10 cellular contexts compared by ENCODE assay signal in the genomic region with DNA sequence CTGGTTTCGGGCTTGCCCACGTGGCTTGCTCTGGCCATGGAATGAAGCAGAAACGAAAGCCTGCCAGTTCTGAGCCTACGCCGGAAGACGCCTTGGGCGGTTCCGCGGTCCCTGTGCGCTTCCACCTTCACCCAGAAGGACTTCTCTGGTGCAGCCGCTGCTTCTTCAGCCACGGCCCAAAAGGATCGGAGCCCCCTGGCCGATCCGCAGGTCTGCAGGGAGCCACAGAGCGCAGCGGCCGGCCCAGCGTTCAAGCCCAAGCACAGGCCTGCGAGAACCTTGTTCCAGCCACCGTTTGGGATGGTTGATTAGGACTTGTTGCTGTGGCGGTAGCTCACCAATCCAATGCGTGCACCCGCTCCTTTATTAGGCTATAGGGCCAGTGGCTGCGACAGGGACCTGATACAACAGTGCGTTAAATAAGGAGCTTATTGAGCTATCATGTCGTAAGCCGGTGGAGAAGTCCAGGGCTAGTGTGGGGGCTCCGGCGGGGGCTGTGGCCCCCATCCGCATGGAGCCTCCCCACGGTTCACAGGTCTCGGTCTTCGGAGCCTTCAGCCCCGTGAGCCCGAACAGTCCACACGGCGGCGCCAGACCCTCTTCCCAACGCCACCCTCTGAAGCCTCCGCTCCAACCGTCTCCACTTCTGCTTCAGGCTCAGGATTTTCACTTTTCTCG. TPM values are rescaled to one million over a fixed set of nuclear protein-coding genes. Genes with fewer than 3 reads are reported as not detected.
A peak's percentile ranks its signal among the peaks of the same experiment; 100 is the strongest.
DNase-seq lines count a peak whose midpoint lies in the region; ATAC-seq, FAIRE-seq and TF ChIP-seq lines count a peak whose summit lies in the region.
"Had no signal": no experiment of that assay in that cellular context is flagged by ENCODE, and none has a peak within 500 bp of the region (broad histone marks: within the 10 kb centered on the region; RNA-seq: fewer than 3 reads in every experiment).

No MANE protein-coding gene starts in this region.

- H3K27me3 Mint-ChIP-seq in GM23338 (ENCODE audit: insufficient read depth, low read depth, poor library complexity), result peaks cover 29% of the 10 kb centered on the region
- H3K27me3 Mint-ChIP-seq in natural killer cell treated with Interleukin-12 subunit alpha and Interleukin-12 subunit beta and Interleukin-15 and Interleukin-18, amount 100 ng/mL, for 72 hours, result no peaks in the 10 kb centered on the region

- H3K9me2 ChIP-seq in GM23338 (ENCODE audit: insufficient read depth), result no peaks in the 10 kb centered on the region

- DNase-seq in A549 (ENCODE audit: low read depth in 1 of 2, low spot score in 1 of 2) (peak in 1 of 2 experiments; percentile 43), GM23338 (ENCODE audit: low spot score) (peak; percentile 82), epithelial cell of proximal tubule (ENCODE audit: low read depth) (no peak), AG08395 (ENCODE audit: low spot score) (no peak), SK-N-DZ (ENCODE audit: low spot score) (no peak), DMS114 treated with DMSO at 0.1 percent for 48 hours (lab: John Stamatoyannopoulos, UW; ENCODE audit: unreplicated experiment) (no peak)
- peak; percentile 47 to 56 for DNase-seq in activated CD4-positive, alpha-beta T cell treated with anti-CD3 and anti-CD28 coated beads, Interleukin-2, amount 50 U/mL, for 48 hours
- DNase-seq in natural killer cell treated with Interleukin-12 subunit alpha and Interleukin-12 subunit beta and Interleukin-15 and Interleukin-18, amount 100 ng/mL, for 72 hours (ENCODE audit: low spot score), result no peak

- H3K27me3 ChIP-seq in GM23338 (ENCODE audit: insufficient read depth), result peaks cover 26% of the 10 kb centered on the region

- peaks cover 6% of the 10 kb centered on the region; the same call in 1 of the 3 replicates for H3K36me3 Mint-ChIP-seq in GM23338 (ENCODE audit: low read depth)
- H3K36me3 Mint-ChIP-seq in natural killer cell treated with Interleukin-12 subunit alpha and Interleukin-12 subunit beta and Interleukin-15 and Interleukin-18, amount 100 ng/mL, for 72 hours, result no peaks in the 10 kb centered on the region

- CTCF ChIA-PET in A549 (lab: Yijun Ruan, JAX), result interaction anchor here (0.7 to 6.5 kb wide), 4 partner anchors 7 to 108 kb away, joined by 3 to 44 read pairs (median 14); no protein-coding TSS in a partner anchor

- FAIRE-seq in A549 (lab: Jason Lieb, UNC), result no peak

- no peaks in the 10 kb centered on the region for H3K9me3 ChIP-seq in A549

- H3F3A ChIP-seq in GM23338 (replicated peaks; ENCODE audit: low read depth), result no peaks in the 10 kb centered on the region

- H3K27ac ChIP-seq in A549 (no peak overlapping the region), GM23338 (ENCODE audit: low read depth) (no peak overlapping the region)

- H3K4me2 ChIP-seq in A549 (no peak overlapping the region), GM23338 (peak overlapping the region; percentile 80)

- TF ChIP-seq RAD21 in A549 (conservative IDR thresholded peaks at IDR 0.05 in 1 of 2, IDR thresholded peaks at IDR 0.05 in 1 of 2), result peak in 1 of 2 experiments; percentile 54; a peak in 3 of 5 replicates

- H4K20me1 ChIP-seq in GM23338 (replicated peaks; ENCODE audit: insufficient read depth), result no peaks in the 10 kb centered on the region

- H3K4me3 Mint-ChIP-seq in GM23338, result peak overlapping the region; percentile 23; the same call in 2 of the 3 replicates
- H3K4me3 Mint-ChIP-seq in natural killer cell treated with Interleukin-12 subunit alpha and Interleukin-12 subunit beta and Interleukin-15 and Interleukin-18, amount 100 ng/mL, for 72 hours, result peak overlapping the region; percentile 40

- no peak for TF ChIP-seq EP300 in A549 (IDR thresholded peaks at IDR 0.05)

- POLR2A ChIA-PET in A549 (lab: Yijun Ruan, JAX), result no interaction called here

- WGBS in A549 (ENCODE audit: missing lambda C conversion rate), result 64% methylated on average over 41 of the region's 43 CpGs

- TF ChIP-seq POLR2A in A549 (IDR thresholded peaks at IDR 0.05; ENCODE audit: low read length), result no peak

- peaks cover 6% of the 10 kb centered on the region; the same call in 2 of the 3 replicates for H3K9me3 Mint-ChIP-seq in GM23338
- no peaks in the 10 kb centered on the region for H3K9me3 Mint-ChIP-seq in natural killer cell treated with Interleukin-12 subunit alpha and Interleukin-12 subunit beta and Interleukin-15 and Interleukin-18, amount 100 ng/mL, for 72 hours

- no peaks in the 10 kb centered on the region for H3K36me3 ChIP-seq in GM23338 (ENCODE audit: insufficient read depth)

- H3K4me3 ChIP-seq in A549 (no peak overlapping the region), GM23338 (peak overlapping the region; percentile 58), epithelial cell of proximal tubule (ENCODE audit: low read depth, low read length) (no peak overlapping the region)

- peak; percentile 25; the same call in 1 of the 3 replicates for TF ChIP-seq CTCF in A549 (IDR thresholded peaks at IDR 0.05)
- peak; percentile 53 to 79 for TF ChIP-seq CTCF in GM23338 (conservative IDR thresholded peaks at IDR 0.05; ENCODE audit: low read depth in 2 of 2)
- peak; percentile 47 for TF ChIP-seq CTCF in epithelial cell of proximal tubule (conservative IDR thresholded peaks at IDR 0.05; ENCODE audit: low read depth, low read length)

- H3K4me1 ChIP-seq in A549, result no peaks in the 10 kb centered on the region
- H3K4me1 ChIP-seq in GM23338 (ENCODE audit: insufficient read depth), result peaks cover 7% of the 10 kb centered on the region; the same call in 1 of the 2 replicates

- no peak overlapping the region for H3K27ac Mint-ChIP-seq in GM23338
- no peak overlapping the region for H3K27ac Mint-ChIP-seq in natural killer cell treated with Interleukin-12 subunit alpha and Interleukin-12 subunit beta and Interleukin-15 and Interleukin-18, amount 100 ng/mL, for 72 hours

- peaks cover 20% of the 10 kb centered on the region for H3K4me1 Mint-ChIP-seq in GM23338
- peaks cover 0 to 4% of the 10 kb centered on the region in 2 donors for H3K4me1 Mint-ChIP-seq in natural killer cell treated with Interleukin-12 subunit alpha and Interleukin-12 subunit beta and Interleukin-15 and Interleukin-18, amount 100 ng/mL, for 72 hours (ENCODE audit: low read depth in 2 of 2)

- H2AFZ ChIP-seq in GM23338, result peak overlapping the region; percentile 98

- ATAC-seq in A549 (peak; percentile 66 to 89; a peak in 3 of 6 replicates), GM23338 (peak; percentile 91)
- peak; percentile 47 to 72 for ATAC-seq in natural killer cell treated with Interleukin-12 subunit alpha and Interleukin-12 subunit beta and Interleukin-15 and Interleukin-18, amount 100 ng/mL, for 72 hours

- no peaks in the 10 kb centered on the region for H3K79me2 ChIP-seq in GM23338 (replicated peaks; ENCODE audit: insufficient read depth)

TF ChIP-seq in A549, 52 proteins besides CTCF, POLR2A, EP300 and RAD21 (continues in another document):
- TF ChIP-seq ZSCAN20 (CRISPR knock-in tag; IDR thresholded peaks at IDR 0.05), result no peak
- no peak for TF ChIP-seq CEBPB (IDR thresholded peaks at IDR 0.05)
- no peak; the same call in 2 of the 3 replicates for TF ChIP-seq SMC3 (IDR thresholded peaks at IDR 0.05)
- TF ChIP-seq NR3C1 (IDR thresholded peaks at IDR 0.05), result no peak
- TF ChIP-seq RNF2 (IDR thresholded peaks at IDR 0.05; ENCODE audit: borderline replicate concordance, low read depth), result no peak

TF ChIP-seq in GM23338, 12 proteins besides CTCF, POLR2A, EP300 and RAD21 (continues in another document):
- peak; percentile 49 for TF ChIP-seq EZH2 (IDR thresholded peaks at IDR 0.05; ENCODE audit: low read depth, unreplicated experiment)

RNA-seq across cellular contexts. Expression of gene MPP2, which starts 10.2 kb away (rescaled TPM):
- polyA plus RNA-seq in A549 (2011; rRNA removed), result 3.8 and 4.1 TPM in 2 replicates
- polyA plus RNA-seq in A549 (2012; cell fraction: cytosol; rRNA removed), result 7.0 and 7.5 TPM in 2 replicates
- polyA plus RNA-seq in A549 (2012; cell fraction: nucleus; rRNA removed), result 8.6 and 10.5 TPM in 2 replicates
- 3.4 to 4.2 TPM (median 3.7 TPM) in 3 replicates for polyA plus RNA-seq in A549 (2017; fragmentation: RNase III; extraction: RNeasy Plus Mini Kit Qiagen cat#74134 plus additional on column Dnase treatment)
- 7.3 and 7.4 TPM in 2 replicates for polyA minus RNA-seq in A549 (2011; rRNA and poly(A)+ RNA removed)
- total RNA-seq in GM23338 (2014; rRNA removed; shearing (Covaris generic)), result 20.7 and 21.0 TPM in 2 replicates
- polyA plus RNA-seq in GM23338 (2016; fragmentation: Nextera tagmentation; extraction: Ambion mirVana), result 7.2 and 7.8 TPM in 2 replicates
- total RNA-seq in epithelial cell of proximal tubule, result 2.5 and 14.1 TPM in 2 replicates
- under 1 TPM; 0.47 to 0.64 TPM for total RNA-seq in natural killer cell treated with Interleukin-12 subunit alpha and Interleukin-12 subunit beta and Interleukin-15 and Interleukin-18, amount 100 ng/mL, for 72 hours
- polyA plus RNA-seq in SK-N-DZ (2014; cell fraction: cytosol; rRNA removed), result 10.6 and 13.0 TPM in 2 replicates
- 8.4 and 11.4 TPM in 2 replicates for polyA plus RNA-seq in SK-N-DZ (2014; cell fraction: nucleus; rRNA removed)

RNA-seq across cellular contexts. Expression of gene PPY, which starts 24.8 kb away (rescaled TPM):
- polyA plus RNA-seq in A549 (2011; rRNA removed), result not detected in 2 replicates
- polyA plus RNA-seq in A549 (2012; cell fraction: cytosol; rRNA removed), result 0.20 TPM in 1 of 2 replicates, not detected in the other
- polyA plus RNA-seq in A549 (2012; cell fraction: nucleus; rRNA removed), result not detected in 2 replicates
- polyA plus RNA-seq in A549 (2017; fragmentation: RNase III; extraction: RNeasy Plus Mini Kit Qiagen cat#74134 plus additional on column Dnase treatment), result not detected in 3 replicates
- polyA minus RNA-seq in A549 (2011; rRNA and poly(A)+ RNA removed), result not detected in 2 replicates
- total RNA-seq in GM23338 (2014; rRNA removed; shearing (Covaris generic)), result not detected in 2 replicates
- 0.94 TPM in 1 of 2 replicates, not detected in the other for polyA plus RNA-seq in GM23338 (2016; fragmentation: Nextera tagmentation; extraction: Ambion mirVana)
- total RNA-seq in epithelial cell of proximal tubule, result not detected in 2 replicates
- total RNA-seq in natural killer cell treated with Interleukin-12 subunit alpha and Interleukin-12 subunit beta and Interleukin-15 and Interleukin-18, amount 100 ng/mL, for 72 hours, result not detected
- polyA plus RNA-seq in SK-N-DZ (2014; cell fraction: cytosol; rRNA removed), result 99.5 and 123 TPM in 2 replicates
- 54.4 and 69.0 TPM in 2 replicates for polyA plus RNA-seq in SK-N-DZ (2014; cell fraction: nucleus; rRNA removed)
- total RNA-seq: Daoy had no signal

RNA-seq across cellular contexts. Expression of gene PYY, which starts 36.3 kb away (rescaled TPM):
- polyA plus RNA-seq in A549 (2011; rRNA removed), result not detected in 2 replicates
- polyA plus RNA-seq in A549 (2012; cell fraction: cytosol; rRNA removed), result not detected in 2 replicates
- 0.07 TPM in 1 of 2 replicates, not detected in the other for polyA plus RNA-seq in A549 (2012; cell fraction: nucleus; rRNA removed)
- polyA plus RNA-seq in A549 (2017; fragmentation: RNase III; extraction: RNeasy Plus Mini Kit Qiagen cat#74134 plus additional on column Dnase treatment), result not detected in 3 replicates
- polyA minus RNA-seq in A549 (2011; rRNA and poly(A)+ RNA removed), result not detected in 2 replicates
- 0.56 TPM in 1 of 2 replicates, not detected in the other for total RNA-seq in GM23338 (2014; rRNA removed; shearing (Covaris generic))
- 6.6 and 8.5 TPM in 2 replicates for polyA plus RNA-seq in GM23338 (2016; fragmentation: Nextera tagmentation; extraction: Ambion mirVana)
- not detected in 2 replicates for total RNA-seq in epithelial cell of proximal tubule
- total RNA-seq in natural killer cell treated with Interleukin-12 subunit alpha and Interleukin-12 subunit beta and Interleukin-15 and Interleukin-18, amount 100 ng/mL, for 72 hours, result not detected
- 5.0 and 5.9 TPM in 2 replicates for polyA plus RNA-seq in SK-N-DZ (2014; cell fraction: cytosol; rRNA removed)
- 0.73 and 2.0 TPM in 2 replicates for polyA plus RNA-seq in SK-N-DZ (2014; cell fraction: nucleus; rRNA removed)
- total RNA-seq: Daoy had no signal
- polyA plus RNA-seq: adipose tissue had no signal

Comparison
In these comparisons a context has a peak if more than half of its experiments do, and no peak if none do; other contexts are left out.
1. DNase-seq: peak in GM23338 (single experiment) and activated CD4-positive, alpha-beta T cell treated with anti-CD3 and anti-CD28 coated beads, Interleukin-2, amount 50 U/mL, for 48 hours (2 of 2); none in epithelial cell of proximal tubule (single experiment), natural killer cell treated with Interleukin-12 subunit alpha and Interleukin-12 subunit beta and Interleukin-15 and Interleukin-18, amount 100 ng/mL, for 72 hours (single experiment), AG08395 (single experiment), SK-N-DZ (single experiment) and DMS114 treated with DMSO at 0.1 percent for 48 hours (single experiment).
2. Peak in every context shown above with its lines, with median percentiles within 50 percentile points of each other: ATAC-seq and CTCF ChIP-seq.